Comparison of ENCODE assay signal across 1 cellular context in genomic region chr1:41822865-41823264, GRCh38.
TF ChIP-seq lines count a peak whose summit lies in the region.

No MANE protein-coding gene starts in this region.

TF ChIP-seq in H1, 55 proteins besides CTCF, POLR2A, EP300 and RAD21 (continued from another document):
- TF ChIP-seq, protein P1, sequence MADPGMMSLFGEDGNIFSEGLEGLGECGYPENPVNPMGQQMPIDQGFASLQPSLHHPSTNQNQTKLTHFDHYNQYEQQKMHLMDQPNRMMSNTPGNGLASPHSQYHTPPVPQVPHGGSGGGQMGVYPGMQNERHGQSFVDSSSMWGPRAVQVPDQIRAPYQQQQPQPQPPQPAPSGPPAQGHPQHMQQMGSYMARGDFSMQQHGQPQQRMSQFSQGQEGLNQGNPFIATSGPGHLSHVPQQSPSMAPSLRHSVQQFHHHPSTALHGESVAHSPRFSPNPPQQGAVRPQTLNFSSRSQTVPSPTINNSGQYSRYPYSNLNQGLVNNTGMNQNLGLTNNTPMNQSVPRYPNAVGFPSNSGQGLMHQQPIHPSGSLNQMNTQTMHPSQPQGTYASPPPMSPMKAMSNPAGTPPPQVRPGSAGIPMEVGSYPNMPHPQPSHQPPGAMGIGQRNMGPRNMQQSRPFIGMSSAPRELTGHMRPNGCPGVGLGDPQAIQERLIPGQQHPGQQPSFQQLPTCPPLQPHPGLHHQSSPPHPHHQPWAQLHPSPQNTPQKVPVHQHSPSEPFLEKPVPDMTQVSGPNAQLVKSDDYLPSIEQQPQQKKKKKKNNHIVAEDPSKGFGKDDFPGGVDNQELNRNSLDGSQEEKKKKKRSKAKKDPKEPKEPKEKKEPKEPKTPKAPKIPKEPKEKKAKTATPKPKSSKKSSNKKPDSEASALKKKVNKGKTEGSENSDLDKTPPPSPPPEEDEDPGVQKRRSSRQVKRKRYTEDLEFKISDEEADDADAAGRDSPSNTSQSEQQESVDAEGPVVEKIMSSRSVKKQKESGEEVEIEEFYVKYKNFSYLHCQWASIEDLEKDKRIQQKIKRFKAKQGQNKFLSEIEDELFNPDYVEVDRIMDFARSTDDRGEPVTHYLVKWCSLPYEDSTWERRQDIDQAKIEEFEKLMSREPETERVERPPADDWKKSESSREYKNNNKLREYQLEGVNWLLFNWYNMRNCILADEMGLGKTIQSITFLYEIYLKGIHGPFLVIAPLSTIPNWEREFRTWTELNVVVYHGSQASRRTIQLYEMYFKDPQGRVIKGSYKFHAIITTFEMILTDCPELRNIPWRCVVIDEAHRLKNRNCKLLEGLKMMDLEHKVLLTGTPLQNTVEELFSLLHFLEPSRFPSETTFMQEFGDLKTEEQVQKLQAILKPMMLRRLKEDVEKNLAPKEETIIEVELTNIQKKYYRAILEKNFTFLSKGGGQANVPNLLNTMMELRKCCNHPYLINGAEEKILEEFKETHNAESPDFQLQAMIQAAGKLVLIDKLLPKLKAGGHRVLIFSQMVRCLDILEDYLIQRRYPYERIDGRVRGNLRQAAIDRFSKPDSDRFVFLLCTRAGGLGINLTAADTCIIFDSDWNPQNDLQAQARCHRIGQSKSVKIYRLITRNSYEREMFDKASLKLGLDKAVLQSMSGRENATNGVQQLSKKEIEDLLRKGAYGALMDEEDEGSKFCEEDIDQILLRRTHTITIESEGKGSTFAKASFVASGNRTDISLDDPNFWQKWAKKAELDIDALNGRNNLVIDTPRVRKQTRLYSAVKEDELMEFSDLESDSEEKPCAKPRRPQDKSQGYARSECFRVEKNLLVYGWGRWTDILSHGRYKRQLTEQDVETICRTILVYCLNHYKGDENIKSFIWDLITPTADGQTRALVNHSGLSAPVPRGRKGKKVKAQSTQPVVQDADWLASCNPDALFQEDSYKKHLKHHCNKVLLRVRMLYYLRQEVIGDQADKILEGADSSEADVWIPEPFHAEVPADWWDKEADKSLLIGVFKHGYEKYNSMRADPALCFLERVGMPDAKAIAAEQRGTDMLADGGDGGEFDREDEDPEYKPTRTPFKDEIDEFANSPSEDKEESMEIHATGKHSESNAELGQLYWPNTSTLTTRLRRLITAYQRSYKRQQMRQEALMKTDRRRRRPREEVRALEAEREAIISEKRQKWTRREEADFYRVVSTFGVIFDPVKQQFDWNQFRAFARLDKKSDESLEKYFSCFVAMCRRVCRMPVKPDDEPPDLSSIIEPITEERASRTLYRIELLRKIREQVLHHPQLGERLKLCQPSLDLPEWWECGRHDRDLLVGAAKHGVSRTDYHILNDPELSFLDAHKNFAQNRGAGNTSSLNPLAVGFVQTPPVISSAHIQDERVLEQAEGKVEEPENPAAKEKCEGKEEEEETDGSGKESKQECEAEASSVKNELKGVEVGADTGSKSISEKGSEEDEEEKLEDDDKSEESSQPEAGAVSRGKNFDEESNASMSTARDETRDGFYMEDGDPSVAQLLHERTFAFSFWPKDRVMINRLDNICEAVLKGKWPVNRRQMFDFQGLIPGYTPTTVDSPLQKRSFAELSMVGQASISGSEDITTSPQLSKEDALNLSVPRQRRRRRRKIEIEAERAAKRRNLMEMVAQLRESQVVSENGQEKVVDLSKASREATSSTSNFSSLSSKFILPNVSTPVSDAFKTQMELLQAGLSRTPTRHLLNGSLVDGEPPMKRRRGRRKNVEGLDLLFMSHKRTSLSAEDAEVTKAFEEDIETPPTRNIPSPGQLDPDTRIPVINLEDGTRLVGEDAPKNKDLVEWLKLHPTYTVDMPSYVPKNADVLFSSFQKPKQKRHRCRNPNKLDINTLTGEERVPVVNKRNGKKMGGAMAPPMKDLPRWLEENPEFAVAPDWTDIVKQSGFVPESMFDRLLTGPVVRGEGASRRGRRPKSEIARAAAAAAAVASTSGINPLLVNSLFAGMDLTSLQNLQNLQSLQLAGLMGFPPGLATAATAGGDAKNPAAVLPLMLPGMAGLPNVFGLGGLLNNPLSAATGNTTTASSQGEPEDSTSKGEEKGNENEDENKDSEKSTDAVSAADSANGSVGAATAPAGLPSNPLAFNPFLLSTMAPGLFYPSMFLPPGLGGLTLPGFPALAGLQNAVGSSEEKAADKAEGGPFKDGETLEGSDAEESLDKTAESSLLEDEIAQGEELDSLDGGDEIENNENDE (IDR thresholded peaks at IDR 0.05; ENCODE audit: insufficient replicate concordance, low read length): no peak
- TF ChIP-seq POLR2AphosphoS5 (IDR thresholded peaks at IDR 0.05; ENCODE audit: low read depth, low read length) (no peak), CTBP2 (IDR thresholded peaks at IDR 0.05; ENCODE audit: borderline replicate concordance, insufficient read depth, insufficient read length, low read length) (no peak)
TF ChIP-seq in H1: peak in this region for 0.
